ENCODE assay signal across 8 cellular contexts in the genomic region with DNA sequence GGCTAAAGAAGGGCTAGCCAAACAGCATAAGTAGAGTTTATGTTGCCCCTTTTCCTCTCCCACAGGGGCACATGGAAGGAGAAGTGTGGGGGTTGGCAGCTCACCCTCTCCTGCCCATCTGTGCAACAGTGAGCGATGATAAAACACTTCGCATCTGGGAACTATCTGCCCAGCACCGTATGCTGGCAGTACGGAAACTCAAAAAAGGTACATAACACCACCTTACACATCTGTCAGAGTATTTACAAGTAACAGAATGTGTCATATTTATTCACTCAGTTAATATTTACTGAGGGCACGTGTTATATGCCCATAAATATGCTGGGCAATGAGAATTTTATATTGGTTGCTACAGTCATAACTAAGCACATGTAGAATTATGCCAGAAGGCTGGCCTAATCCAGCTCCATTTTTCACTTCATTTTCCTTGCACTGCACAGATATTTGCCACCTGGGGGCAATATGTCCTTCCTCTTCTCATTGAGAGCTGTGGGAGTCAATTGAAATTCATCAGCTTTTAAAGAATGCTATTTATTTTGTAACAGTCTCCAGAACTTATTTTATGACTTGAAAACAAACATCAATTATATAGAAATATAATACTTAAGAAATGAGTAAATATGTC.
DNase-seq lines count a peak whose midpoint lies in the region; ATAC-seq and TF ChIP-seq lines count a peak whose summit lies in the region.

No MANE protein-coding gene starts in this region.

- no peak for TF ChIP-seq POLR2A in thyroid gland (IDR thresholded peaks at IDR 0.05)

- H2AFZ ChIP-seq in DND-41 (ENCODE audit: low read depth, low read length) (no peak overlapping the region), KMS-11 (ENCODE audit: low read depth) (no peak overlapping the region)

- TF ChIP-seq CTCF in DND-41 (IDR thresholded peaks at IDR 0.05; ENCODE audit: borderline replicate concordance, extremely low read depth, low read length, poor library complexity, severe bottlenecking) (peak; percentile 59), KMS-11 (conservative IDR thresholded peaks at IDR 0.05; ENCODE audit: low read depth, low read length) (peak; percentile 40), VCaP (conservative IDR thresholded peaks at IDR 0.05) (peak; percentile 82), thyroid gland (IDR thresholded peaks at IDR 0.05) (peak; percentile 18 to 73 (median 60))

- H3K9ac ChIP-seq in DND-41 (ENCODE audit: low read depth, low read length): no peak overlapping the region
- no peak overlapping the region for H3K9ac ChIP-seq in KMS-11

- no peaks in the 10 kb centered on the region for H3K36me3 Mint-ChIP-seq in effector memory CD8-positive, alpha-beta T cell (ENCODE audit: insufficient read depth)

- no peaks in the 10 kb centered on the region for H3K36me3 ChIP-seq in DND-41 (ENCODE audit: insufficient read depth, low read length)
- no peaks in the 10 kb centered on the region for H3K36me3 ChIP-seq in KMS-11 (ENCODE audit: insufficient read depth)
- H3K36me3 ChIP-seq in thyroid gland: no peaks in the 10 kb centered on the region

- ATAC-seq in DND-41 (ENCODE audit: insufficient read depth, low read depth): 0 out of 3 replicates have a peak, but pooled peaks have one; percentile 44
- peak; percentile 66 to 70 for ATAC-seq in right cardiac atrium
- no peak for ATAC-seq in effector memory CD8-positive, alpha-beta T cell (replicated peaks)

- no peaks in the 10 kb centered on the region for H3K27me3 ChIP-seq in DND-41 (ENCODE audit: insufficient read depth, low read length, poor library complexity)
- H3K27me3 ChIP-seq in KMS-11 (ENCODE audit: insufficient read depth, low read depth): no peaks in the 10 kb centered on the region
- no peaks in the 10 kb centered on the region for H3K27me3 ChIP-seq in right cardiac atrium (ENCODE audit: control insufficient read depth, insufficient read depth)
- no peaks in the 10 kb centered on the region for H3K27me3 ChIP-seq in thyroid gland

- H3K4me2 ChIP-seq in DND-41 (ENCODE audit: insufficient read depth, low read length) (no peak overlapping the region), KMS-11 (no peak overlapping the region)

- H3K9me3 Mint-ChIP-seq in effector memory CD8-positive, alpha-beta T cell: no peaks in the 10 kb centered on the region

- H3K4me3 ChIP-seq in DND-41 (ENCODE audit: low read depth in 1 of 2, low read length in 2 of 2) (no peak overlapping the region), KMS-11 (IDR thresholded peaks at IDR 0.05; ENCODE audit: insufficient read depth, low read depth, low read length) (no peak overlapping the region), right cardiac atrium (ENCODE audit: low read length) (no peak overlapping the region), thyroid gland (replicated peaks in 1 of 3) (no peak overlapping the region)

- no peaks in the 10 kb centered on the region for H3K79me2 ChIP-seq in DND-41 (ENCODE audit: insufficient read depth, low read length)
- H3K79me2 ChIP-seq in KMS-11 (ENCODE audit: insufficient read depth, low read depth): no peaks in the 10 kb centered on the region

- H3K27ac ChIP-seq in DND-41 (ENCODE audit: low read length) (no peak overlapping the region), KMS-11 (no peak overlapping the region), VCaP (peak overlapping the region; percentile 57), right cardiac atrium (ENCODE audit: low read length) (no peak overlapping the region), thyroid gland (no peak overlapping the region)

- H3K4me1 ChIP-seq in DND-41 (ENCODE audit: insufficient read depth, low read length) (peaks cover 11% of the 10 kb centered on the region), KMS-11 (ENCODE audit: low read depth, poor library complexity, severe bottlenecking) (no peaks in the 10 kb centered on the region), right cardiac atrium (ENCODE audit: control insufficient read depth, insufficient read depth, low read length) (no peaks in the 10 kb centered on the region), thyroid gland (no peaks in the 10 kb centered on the region)

- DNase-seq in DND-41 (no peak), right cardiac atrium (no peak), thyroid gland (peak; percentile 13 to 17)
- no peak for DNase-seq in stimulated activated naive CD4-positive, alpha-beta T cell treated with Interleukin-2 at 50 U/mL for 16 hours (lab: John Stamatoyannopoulos, UW)
- no peak for DNase-seq in activated naive CD4-positive, alpha-beta T cell treated with anti-CD3 and anti-CD28 coated beads, Interleukin-2, amount 50 U/mL, for 16 hours
- no peak for DNase-seq in effector memory CD8-positive, alpha-beta T cell

- 77% methylated on average over 5 of the region's 5 CpGs for WGBS in right cardiac atrium
- 89% methylated on average over 5 of the region's 5 CpGs for whole genome bisulfite sequencing in thyroid gland, 2 donors

- peaks cover 5% of the 10 kb centered on the region for H3K9me3 ChIP-seq in DND-41 (ENCODE audit: insufficient read depth, low read length, severe bottlenecking)
- no peaks in the 10 kb centered on the region for H3K9me3 ChIP-seq in right cardiac atrium (ENCODE audit: control insufficient read depth, low read length)
- H3K9me3 ChIP-seq in thyroid gland: no peaks in the 10 kb centered on the region

- H3K4me3 Mint-ChIP-seq in effector memory CD8-positive, alpha-beta T cell: no peak overlapping the region

- H3K4me1 Mint-ChIP-seq in effector memory CD8-positive, alpha-beta T cell (ENCODE audit: low read depth in 2 of 2): peaks cover 10 to 14% of the 10 kb centered on the region in 2 donors

- H4K20me1 ChIP-seq in DND-41 (ENCODE audit: insufficient read depth, low read length) (no peaks in the 10 kb centered on the region), KMS-11 (ENCODE audit: insufficient read depth) (no peaks in the 10 kb centered on the region)

- peaks cover 0 to 7% of the 10 kb centered on the region in 2 donors for H3K27me3 Mint-ChIP-seq in effector memory CD8-positive, alpha-beta T cell

- intact Hi-C loops in right cardiac atrium (cut with DNase I) (loop anchor here (5.0 kb wide), 2 partner anchors 273 to 278 kb away; no protein-coding TSS in a partner anchor), thyroid gland (cut with DNase I) (loop anchor here (5.0 kb wide), 1 partner anchor 273 kb away; no protein-coding TSS in a partner anchor)

- no peak overlapping the region for H3K27ac Mint-ChIP-seq in effector memory CD8-positive, alpha-beta T cell

Comparison
In these comparisons a context has a peak if more than half of its experiments do, and no peak if none do; other contexts are left out.
1. DNase-seq: peak in thyroid gland (2 of 2); none in DND-41 (single experiment), right cardiac atrium (0 of 3), stimulated activated naive CD4-positive, alpha-beta T cell treated with Interleukin-2 at 50 U/mL for 16 hours (single experiment), activated naive CD4-positive, alpha-beta T cell treated with anti-CD3 and anti-CD28 coated beads, Interleukin-2, amount 50 U/mL, for 16 hours (single experiment) and effector memory CD8-positive, alpha-beta T cell (0 of 3).
2. Peak in every context shown above with its lines, with median percentiles within 50 percentile points of each other: CTCF ChIP-seq.